In genomic region chrX:126165721-126166401, GRCh38 we compare ENCODE assay signal across 10 cellular contexts. TPM values are rescaled to one million over a fixed set of nuclear protein-coding genes. Genes with fewer than 3 reads are reported as not detected.
A peak's percentile ranks its signal among the peaks of the same experiment; 100 is the strongest.
DNase-seq lines count a peak whose midpoint lies in the region; ATAC-seq and TF ChIP-seq lines count a peak whose summit lies in the region.
"Had no signal": no experiment of that assay in that cellular context is flagged by ENCODE, and none has a peak within 500 bp of the region (broad histone marks: within the 10 kb centered on the region; RNA-seq: fewer than 3 reads in every experiment).

Gene DCAF12L2 (minus strand): TSS chrX:126166289. CDS start chrX:126165924, 365 bp downstream.

- no peak for DNase-seq in activated naive CD4-positive, alpha-beta T cell treated with anti-CD3 and anti-CD28 coated beads for 36 hours
- DNase-seq in activated naive CD4-positive, alpha-beta T cell treated with Interleukin-2 at 50 U/mL for 16 hours, result no peak
- DNase-seq in dermis blood vessel endothelial cell (peak; percentile 0), lower lobe of right lung (peak; percentile 14), upper lobe of left lung (peak in 1 of 2 donors; percentile 65), colonic mucosa (no peak), DMS79 (lab: John Stamatoyannopoulos, UW) (no peak)
- DNase-seq: Calu3, SHP77 had no signal

- TF ChIP-seq CTCF in lower lobe of right lung (IDR thresholded peaks at IDR 0.05) (no peak), upper lobe of left lung (IDR thresholded peaks at IDR 0.05) (no peak), colonic mucosa (IDR thresholded peaks at IDR 0.05) (no peak)

- no peak within 1 kb of the TSS for H3K9ac ChIP-seq in colonic mucosa (ENCODE audit: low read depth in 2 of 2, low read length in 2 of 2)

- H3K36me3 ChIP-seq in lower lobe of right lung (no peaks in the 10 kb centered on the region), upper lobe of left lung (no peaks in the 10 kb centered on the region), colonic mucosa (no peaks in the 10 kb centered on the region)

- CTCF ChIA-PET in activated naive CD4-positive, alpha-beta T cell treated with anti-CD3 and anti-CD28 coated beads for 36 hours (lab: Charles Lee), result interaction anchor here (0.8 kb wide), 1 partner anchor 44 kb away, joined by 3 read pairs; no protein-coding TSS in a partner anchor

- intact Hi-C loops in activated naive CD4-positive, alpha-beta T cell treated with anti-CD3 and anti-CD28 coated beads for 36 hours (cut with micrococcal nuclease), result no loop called here
- intact Hi-C loops in lower lobe of right lung (cut with DNase I), result no loop called here
- intact Hi-C loops in colonic mucosa (cut with DNase I), result no loop called here

- peak within 1 kb of the TSS; percentile 43 for H3K4me3 Mint-ChIP-seq in activated naive CD4-positive, alpha-beta T cell treated with anti-CD3 and anti-CD28 coated beads for 36 hours

- H3K9me3 ChIP-seq in lower lobe of right lung, result no peaks in the 10 kb centered on the region
- H3K9me3 ChIP-seq in upper lobe of left lung, result no peaks in the 10 kb centered on the region
- no peaks in the 10 kb centered on the region for H3K9me3 ChIP-seq in colonic mucosa

- TF ChIP-seq EP300 in upper lobe of left lung (IDR thresholded peaks at IDR 0.05), result no peak

- no peak for ATAC-seq in lower lobe of right lung
- peak in 1 of 2 donors; percentile 43 for ATAC-seq in upper lobe of left lung (ENCODE audit: low FRiP score in 2 of 2)
- no peak for ATAC-seq in GM19324 (IDR thresholded peaks at IDR 0.05; ENCODE audit: low FRiP score, unreplicated experiment)

- no peaks in the 10 kb centered on the region for H3K9me3 Mint-ChIP-seq in activated naive CD4-positive, alpha-beta T cell treated with anti-CD3 and anti-CD28 coated beads for 36 hours

- no peaks in the 10 kb centered on the region for H3K36me3 Mint-ChIP-seq in activated naive CD4-positive, alpha-beta T cell treated with anti-CD3 and anti-CD28 coated beads for 36 hours (ENCODE audit: low read depth)

- no peak for TF ChIP-seq POLR2A in upper lobe of left lung (IDR thresholded peaks at IDR 0.05)

- H3K27ac ChIP-seq in lower lobe of right lung (no peak within 1 kb of the TSS), upper lobe of left lung (no peak within 1 kb of the TSS), colonic mucosa (no peak within 1 kb of the TSS)

- H3K4me3 ChIP-seq in lower lobe of right lung, result no peak within 1 kb of the TSS
- peak within 1 kb of the TSS in 3 of 4 donors; percentile 2 to 31 (median 29) for H3K4me3 ChIP-seq in upper lobe of left lung
- H3K4me3 ChIP-seq in colonic mucosa, result no peak within 1 kb of the TSS

- H3K4me1 Mint-ChIP-seq in activated naive CD4-positive, alpha-beta T cell treated with anti-CD3 and anti-CD28 coated beads for 36 hours (ENCODE audit: low read depth), result no peaks in the 10 kb centered on the region

- H3K4me1 ChIP-seq in lower lobe of right lung (no peaks in the 10 kb centered on the region), upper lobe of left lung (no peaks in the 10 kb centered on the region), colonic mucosa (no peaks in the 10 kb centered on the region)

- no peak within 1 kb of the TSS for H3K27ac Mint-ChIP-seq in activated naive CD4-positive, alpha-beta T cell treated with anti-CD3 and anti-CD28 coated beads for 36 hours

- WGBS in upper lobe of left lung, 2 donors, result 60% methylated on average over 77 of the region's 87 CpGs; no CpG with 5 or more reads in 1 of the 2 donors

- H3K27me3 Mint-ChIP-seq in activated naive CD4-positive, alpha-beta T cell treated with anti-CD3 and anti-CD28 coated beads for 36 hours (ENCODE audit: low read depth), result peaks cover 24% of the 10 kb centered on the region

- H3K27me3 ChIP-seq in lower lobe of right lung (ENCODE audit: low read depth), result peaks cover 3% of the 10 kb centered on the region
- H3K27me3 ChIP-seq in upper lobe of left lung, result no peaks in the 10 kb centered on the region
- no peaks in the 10 kb centered on the region for H3K27me3 ChIP-seq in colonic mucosa

RNA-seq across cellular contexts. Expression of gene DCAF12L2, which starts in this region (rescaled TPM):
- not detected for total RNA-seq in activated naive CD4-positive, alpha-beta T cell treated with anti-CD3 and anti-CD28 coated beads for 36 hours
- under 0.01 and 0.05 TPM in 2 replicates for total RNA-seq in dermis blood vessel endothelial cell
- total RNA-seq in lower lobe of right lung, result not detected
- under 1 TPM in 1 of 6 donors, not detected in 5; 0.10 TPM for total RNA-seq in upper lobe of left lung
- total RNA-seq in colonic mucosa, result under 1 TPM in 1 of 2 donors, not detected in 1; 0.08 TPM
- total RNA-seq: Calu3 had no signal

Comparison
In these comparisons a context has a peak if more than half of its experiments do, and no peak if none do; other contexts are left out.
1. Peak in DNase-seq in dermis blood vessel endothelial cell; RNA of the gene not detected or under 1 TPM.
2. Peak in DNase-seq in lower lobe of right lung; RNA of the gene not detected or under 1 TPM.
3. H3K4me3 ChIP-seq: peak in upper lobe of left lung (3 of 4); none in lower lobe of right lung (single experiment) and colonic mucosa (single experiment).